Comparison of ENCODE assay signal across 1 cellular context in the genomic region with DNA sequence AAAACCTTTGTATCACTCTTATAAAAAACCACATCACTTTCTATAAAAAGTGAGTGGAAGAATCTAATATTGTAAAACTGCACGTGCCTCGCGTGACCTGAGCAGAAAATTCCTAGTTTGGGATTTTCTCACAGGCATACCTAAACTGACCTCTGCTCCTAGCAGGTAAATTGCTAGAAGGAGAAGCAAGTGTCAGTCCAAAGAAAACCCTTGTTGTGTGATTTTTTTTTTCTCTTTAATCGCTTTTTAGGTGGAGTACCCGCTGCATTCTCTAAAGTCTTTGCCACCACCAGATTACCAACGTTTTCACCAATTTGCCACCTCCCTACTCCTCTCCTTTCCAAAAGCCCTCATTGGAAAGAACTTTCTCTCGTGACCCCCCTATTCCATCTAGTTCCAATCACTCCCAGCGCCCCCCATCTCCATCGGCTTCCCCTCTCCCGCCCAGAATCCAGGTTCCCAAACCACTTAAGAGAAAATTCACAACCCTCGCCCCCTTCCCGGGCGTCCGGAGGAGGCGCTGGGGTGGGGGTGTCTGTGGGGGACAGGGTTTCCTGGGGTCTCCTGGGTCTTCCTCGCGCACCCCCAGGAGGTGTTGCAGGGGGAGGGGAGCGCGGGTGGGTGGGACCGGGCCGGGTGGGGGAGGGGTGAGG.
TF ChIP-seq lines count a peak whose summit lies in the region.

No MANE protein-coding gene starts in this region.

TF ChIP-seq in HepG2, 621 proteins besides CTCF, POLR2A, EP300 and RAD21:
- TF ChIP-seq FOXO1 (CRISPR knock-in tag; IDR thresholded peaks at IDR 0.05) (no peak), CBX2 (IDR thresholded peaks at IDR 0.05; ENCODE audit: low read depth, low read length) (peak; percentile 51; the same call in 1 of the 2 replicates), CBX2 (CRISPR knock-in tag; IDR thresholded peaks at IDR 0.05; ENCODE audit: low read depth) (no peak), BHLHE40 (IDR thresholded peaks at IDR 0.05; ENCODE audit: low read length) (peak; percentile 53; the same call in 1 of the 2 replicates), RBM39 (IDR thresholded peaks at IDR 0.05; ENCODE audit: low read depth, low read length, poor library complexity, severe bottlenecking) (no peak), FOXO4 (CRISPR knock-in tag; conservative IDR thresholded peaks at IDR 0.05) (no peak), TEAD2 (CRISPR knock-in tag; IDR thresholded peaks at IDR 0.05) (no peak)
- TF ChIP-seq, protein P1, sequence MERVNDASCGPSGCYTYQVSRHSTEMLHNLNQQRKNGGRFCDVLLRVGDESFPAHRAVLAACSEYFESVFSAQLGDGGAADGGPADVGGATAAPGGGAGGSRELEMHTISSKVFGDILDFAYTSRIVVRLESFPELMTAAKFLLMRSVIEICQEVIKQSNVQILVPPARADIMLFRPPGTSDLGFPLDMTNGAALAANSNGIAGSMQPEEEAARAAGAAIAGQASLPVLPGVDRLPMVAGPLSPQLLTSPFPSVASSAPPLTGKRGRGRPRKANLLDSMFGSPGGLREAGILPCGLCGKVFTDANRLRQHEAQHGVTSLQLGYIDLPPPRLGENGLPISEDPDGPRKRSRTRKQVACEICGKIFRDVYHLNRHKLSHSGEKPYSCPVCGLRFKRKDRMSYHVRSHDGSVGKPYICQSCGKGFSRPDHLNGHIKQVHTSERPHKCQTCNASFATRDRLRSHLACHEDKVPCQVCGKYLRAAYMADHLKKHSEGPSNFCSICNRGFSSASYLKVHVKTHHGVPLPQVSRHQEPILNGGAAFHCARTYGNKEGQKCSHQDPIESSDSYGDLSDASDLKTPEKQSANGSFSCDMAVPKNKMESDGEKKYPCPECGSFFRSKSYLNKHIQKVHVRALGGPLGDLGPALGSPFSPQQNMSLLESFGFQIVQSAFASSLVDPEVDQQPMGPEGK (CRISPR knock-in tag; IDR thresholded peaks at IDR 0.05) = peak; percentile 23; the same call in 1 of the 2 replicates
- TF ChIP-seq, protein P2, sequence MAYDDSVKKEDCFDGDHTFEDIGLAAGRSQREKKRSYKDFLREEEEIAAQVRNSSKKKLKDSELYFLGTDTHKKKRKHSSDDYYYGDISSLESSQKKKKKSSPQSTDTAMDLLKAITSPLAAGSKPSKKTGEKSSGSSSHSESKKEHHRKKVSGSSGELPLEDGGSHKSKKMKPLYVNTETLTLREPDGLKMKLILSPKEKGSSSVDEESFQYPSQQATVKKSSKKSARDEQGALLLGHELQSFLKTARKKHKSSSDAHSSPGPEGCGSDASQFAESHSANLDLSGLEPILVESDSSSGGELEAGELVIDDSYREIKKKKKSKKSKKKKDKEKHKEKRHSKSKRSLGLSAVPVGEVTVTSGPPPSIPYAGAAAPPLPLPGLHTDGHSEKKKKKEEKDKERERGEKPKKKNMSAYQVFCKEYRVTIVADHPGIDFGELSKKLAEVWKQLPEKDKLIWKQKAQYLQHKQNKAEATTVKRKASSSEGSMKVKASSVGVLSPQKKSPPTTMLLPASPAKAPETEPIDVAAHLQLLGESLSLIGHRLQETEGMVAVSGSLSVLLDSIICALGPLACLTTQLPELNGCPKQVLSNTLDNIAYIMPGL (CRISPR knock-in tag; IDR thresholded peaks at IDR 0.05; ENCODE audit: borderline replicate concordance in 1 of 2, low read depth in 1 of 2) = 0 out of 4 replicates have a peak, but pooled peaks of 1 of the 2 experiments have one; percentile 24
TF ChIP-seq in HepG2: peak in this region for 4.
